In the genomic region with DNA sequence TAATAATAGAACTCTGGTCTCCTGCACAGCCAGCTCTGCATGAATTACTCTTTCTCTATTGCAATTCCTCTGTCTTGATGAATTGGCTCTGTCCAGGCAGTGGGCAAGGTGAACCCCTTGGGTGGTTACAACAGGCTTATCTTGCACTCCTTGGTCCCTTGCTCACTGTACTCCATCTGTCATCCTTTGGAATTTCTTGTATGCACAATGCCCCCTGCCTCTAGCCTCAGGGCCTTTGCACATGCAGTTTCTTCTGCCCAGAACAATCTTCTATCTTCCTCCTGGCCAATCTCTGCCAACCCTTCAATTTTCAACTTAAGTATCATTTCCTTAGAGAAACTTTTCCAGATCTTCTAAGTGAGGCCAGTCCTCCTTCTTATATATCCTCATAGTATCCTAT, we compare ENCODE assay signal across 27 cellular contexts.
"Had no signal": no experiment of that assay in that cellular context is flagged by ENCODE, and none has a peak within 500 bp of the region (broad histone marks: within the 10 kb centered on the region; RNA-seq: fewer than 3 reads in every experiment).

No MANE protein-coding gene starts in this region.

- H3K4me1 ChIP-seq: SJSA1 had no signal

- H3K36me3 ChIP-seq: MG63, SJSA1 had no signal

- DNase-seq: IMR-90; Karpas-422; KG1; MG63; NCI-H1092; NCI-H1105 treated with DMSO at 0.1 percent for 48 hours; NCI-H1417 treated with DMSO at 0.1 percent for 48 hours; NCI-H146; NCI-H187; NCI-H2029; NCI-H2081 treated with DMSO at 0.1 percent for 48 hours; NCI-H2171; NCI-H226; NCI-H446; NCI-H510A; NCI-H524 treated with DMSO at 0.1 percent for 48 hours; NCI-H69; NCI-H774; NK-92 treated with Interleukin-12 subunit alpha and Interleukin-12 subunit beta, amount 100 ng/mL, for 24 hours; PC-3; SHP77 treated with DMSO at 0.1 percent for 48 hours had no signal

- H3K27ac ChIP-seq: HL-60, SJSA1, SK-N-MC had no signal

- H3K4me3 ChIP-seq: MG63, SJSA1, SK-N-MC had no signal

- H3K27me3 ChIP-seq: MG63, SJSA1 had no signal

- ATAC-seq: HepG2, Panc1, PC-3, Right ventricle myocardium inferior had no signal

- H3K9me3 ChIP-seq: MG63, SJSA1 had no signal
